In genomic region chr9:38066907-38067610, GRCh38 we compare ENCODE assay signal across 8 cellular contexts. TPM values are rescaled to one million over a fixed set of nuclear protein-coding genes. Genes with fewer than 3 reads are reported as not detected.
DNase-seq lines count a peak whose midpoint lies in the region; ATAC-seq and TF ChIP-seq lines count a peak whose summit lies in the region.

No MANE protein-coding gene starts in this region.

- H3K36me3 ChIP-seq in muscle layer of duodenum (ENCODE audit: control insufficient read depth in 1 of 2, insufficient read depth in 2 of 2, low read length in 2 of 2) (no peaks in the 10 kb centered on the region), upper lobe of left lung (no peaks in the 10 kb centered on the region)

- peak overlapping the region; percentile 77 for H3K27ac ChIP-seq in muscle layer of duodenum (ENCODE audit: low read length)
- peak overlapping the region; percentile 90 to 95 (median 92) for H3K27ac ChIP-seq in upper lobe of left lung

- H3K4me3 ChIP-seq in epithelial cell of esophagus (ENCODE audit: low read length) (peak overlapping the region; percentile 67), muscle layer of duodenum (ENCODE audit: low read depth in 1 of 2, low read length in 2 of 2) (peak overlapping the region; percentile 82 to 86), upper lobe of left lung (peak overlapping the region; percentile 70 to 98 (median 84))

- peak overlapping the region; percentile 64 for H3K27ac Mint-ChIP-seq in activated CD4-positive, alpha-beta T cell treated with anti-CD3 and anti-CD28 coated beads, Interleukin-2, amount 10 ng/mL, durations not matched to agents 24 days and 14 days

- H3K27me3 Mint-ChIP-seq in activated CD4-positive, alpha-beta T cell treated with anti-CD3 and anti-CD28 coated beads, Interleukin-2, amount 10 ng/mL, durations not matched to agents 24 days and 14 days = peaks cover 50% of the 10 kb centered on the region

- TF ChIP-seq EP300 in upper lobe of left lung (IDR thresholded peaks at IDR 0.05) = peak in 1 of 4 donors; percentile 47

- no peaks in the 10 kb centered on the region for H3K9me3 Mint-ChIP-seq in activated CD4-positive, alpha-beta T cell treated with anti-CD3 and anti-CD28 coated beads, Interleukin-2, amount 10 ng/mL, durations not matched to agents 24 days and 14 days

- WGBS in upper lobe of left lung, 2 donors = 5 to 6% methylated on average over 18 to 30 of the region's 31 CpGs

- TF ChIP-seq POLR2A in upper lobe of left lung (IDR thresholded peaks at IDR 0.05) = peak in 1 of 4 donors; percentile 45

- DNase-seq in NCI-H1417 (lab: John Stamatoyannopoulos, UW) = peak in 2 of 3 experiments; percentile 53 to 74
- no peak for DNase-seq in NCI-H1417 treated with DMSO at 0.1 percent for 48 hours (lab: John Stamatoyannopoulos, UW)
- DNase-seq in activated CD4-positive, alpha-beta T cell treated with anti-CD3 and anti-CD28 coated beads, Interleukin-2, amount 10 ng/mL, durations not matched to agents 24 days and 14 days = peak; percentile 70
- peak; percentile 61 for DNase-seq in epithelial cell of esophagus (ENCODE audit: low read depth)
- peak; percentile 83 to 85 for DNase-seq in upper lobe of left lung
- DNase-seq in midbrain (lab: John Stamatoyannopoulos, UW) = no peak

- peak overlapping the region; percentile 82 for H3K4me3 Mint-ChIP-seq in activated CD4-positive, alpha-beta T cell treated with anti-CD3 and anti-CD28 coated beads, Interleukin-2, amount 10 ng/mL, durations not matched to agents 24 days and 14 days

- H3K36me3 Mint-ChIP-seq in activated CD4-positive, alpha-beta T cell treated with anti-CD3 and anti-CD28 coated beads, Interleukin-2, amount 10 ng/mL, durations not matched to agents 24 days and 14 days (ENCODE audit: low read depth) = no peaks in the 10 kb centered on the region

- H3K4me1 ChIP-seq in muscle layer of duodenum (ENCODE audit: control insufficient read depth in 1 of 2, insufficient read depth in 2 of 2, low read length in 2 of 2) (peaks cover 5 to 33% of the 10 kb centered on the region in 2 donors), upper lobe of left lung (peaks cover 32 to 77% (median 54%) of the 10 kb centered on the region in 4 donors)

- intact Hi-C loops in activated CD4-positive, alpha-beta T cell treated with anti-CD3 and anti-CD28 coated beads, Interleukin-2, amount 10 ng/mL, durations not matched to agents 24 days and 14 days (cut with micrococcal nuclease) = loop anchor here (5.0 to 10.0 kb wide), 2 partner anchors 70 to 322 kb away; no protein-coding TSS in a partner anchor

- H3K9me3 ChIP-seq in muscle layer of duodenum (ENCODE audit: control insufficient read depth in 1 of 2, low read length in 2 of 2) (no peaks in the 10 kb centered on the region), upper lobe of left lung (no peaks in the 10 kb centered on the region)

- no peak for TF ChIP-seq CTCF in epithelial cell of esophagus (IDR thresholded peaks at IDR 0.05; ENCODE audit: insufficient read depth, low read depth, low read length, missing control alignments)
- TF ChIP-seq CTCF in upper lobe of left lung (IDR thresholded peaks at IDR 0.05) = no peak

- peaks cover 14% of the 10 kb centered on the region for H3K4me1 Mint-ChIP-seq in activated CD4-positive, alpha-beta T cell treated with anti-CD3 and anti-CD28 coated beads, Interleukin-2, amount 10 ng/mL, durations not matched to agents 24 days and 14 days

- H3K27me3 ChIP-seq in muscle layer of duodenum (ENCODE audit: low read depth, low read length) (no peaks in the 10 kb centered on the region), upper lobe of left lung (no peaks in the 10 kb centered on the region)

- ATAC-seq in upper lobe of left lung (ENCODE audit: low FRiP score in 2 of 2) (peak; percentile 46 to 47), HG02870 (IDR thresholded peaks at IDR 0.05; ENCODE audit: unreplicated experiment) (no peak)

RNA-seq across cellular contexts. Expression of gene SHB, which starts 2.0 kb away (rescaled TPM):
- total RNA-seq in activated CD4-positive, alpha-beta T cell treated with anti-CD3 and anti-CD28 coated beads, Interleukin-2, amount 10 ng/mL, durations not matched to agents 24 days and 14 days = 1.6 and 2.1 TPM in 2 replicates
- total RNA-seq in upper lobe of left lung = 10 to 100 TPM; 29.3 to 51.2 (median 33.3) TPM

Comparison
In these comparisons a context has a peak if more than half of its experiments do, and no peak if none do; other contexts are left out.
1. DNase-seq: peak in NCI-H1417 (2 of 3), activated CD4-positive, alpha-beta T cell treated with anti-CD3 and anti-CD28 coated beads, Interleukin-2, amount 10 ng/mL, durations not matched to agents 24 days and 14 days (single experiment), epithelial cell of esophagus (single experiment) and upper lobe of left lung (2 of 2); none in NCI-H1417 treated with DMSO at 0.1 percent for 48 hours (single experiment) and midbrain (single experiment).
2. Peak in every context shown above with its lines, with median percentiles within 50 percentile points of each other: H3K4me3 ChIP-seq.